In the genomic region with DNA sequence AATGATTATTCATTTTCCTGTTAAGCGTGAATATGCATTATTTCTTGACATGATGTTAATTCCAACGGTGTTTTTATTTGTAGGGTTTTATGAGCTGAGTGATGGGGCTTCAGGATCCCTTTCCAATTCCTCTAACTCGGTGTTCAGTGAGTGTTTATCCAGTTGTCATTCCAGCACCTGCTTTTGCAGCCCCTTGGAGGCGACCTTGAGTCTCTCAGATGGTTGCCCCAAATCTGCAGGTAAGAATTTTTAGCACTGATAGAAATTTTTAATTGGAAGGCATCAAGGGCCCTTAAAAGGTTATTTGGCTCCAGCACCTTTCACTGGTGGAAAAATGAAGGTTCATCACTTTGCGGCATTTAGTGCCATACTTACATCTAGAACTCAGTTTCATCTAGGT, we compare ENCODE assay signal across 19 cellular contexts. TPM values are rescaled to one million over a fixed set of nuclear protein-coding genes. Genes with fewer than 3 reads are reported as not detected.
DNase-seq lines count a peak whose midpoint lies in the region; ATAC-seq, FAIRE-seq and TF ChIP-seq lines count a peak whose summit lies in the region.
"Had no signal": no experiment of that assay in that cellular context is flagged by ENCODE, and none has a peak within 500 bp of the region (broad histone marks: within the 10 kb centered on the region; RNA-seq: fewer than 3 reads in every experiment).

No MANE protein-coding gene starts in this region.

- POLR2A ChIA-PET in H1 (lab: Charles Lee; ENCODE audit: partially characterized antibody) = no interaction called here

- no peak overlapping the region for H2BK20ac ChIP-seq in H1 (ENCODE audit: low read length)

- peaks cover 1% of the 10 kb centered on the region in 2 experiments for H4K20me1 ChIP-seq in H1 (replicated peaks in 1 of 2; ENCODE audit: control insufficient read depth in 1 of 2, insufficient read depth in 2 of 2, low read length in 2 of 2)

- peaks cover 0 to 5% (median 3%) of the 10 kb centered on the region in 4 experiments; a peak in 4 of 7 replicates for H3K4me1 ChIP-seq in H1 (replicated peaks in 1 of 4; ENCODE audit: control insufficient read depth in 3 of 4, insufficient read depth in 4 of 4, low read length in 3 of 4)

- no peak overlapping the region for H3K18ac ChIP-seq in H1 (ENCODE audit: extremely low read depth, low read length)

- H3K79me1 ChIP-seq in H1 (ENCODE audit: low read depth, low read length) = no peaks in the 10 kb centered on the region; the same call in 1 of the 2 replicates

- no peak overlapping the region for H2BK5ac ChIP-seq in H1 (ENCODE audit: low read depth, low read length)

- no peak for TF ChIP-seq EP300 in H1 (IDR thresholded peaks at IDR 0.05; ENCODE audit: borderline replicate concordance in 1 of 2, low read depth in 2 of 2, low read length in 2 of 2)

- no peak for FAIRE-seq in H1 (lab: Jason Lieb, UNC)
- FAIRE-seq: colon, G401.6 had no signal

- no peak overlapping the region for H3K27ac ChIP-seq in H1 (ENCODE audit: low read depth, low read length)
- H3K27ac ChIP-seq: skin epidermis, upper lobe of right lung had no signal

- TF ChIP-seq RAD21 in H1 (IDR thresholded peaks at IDR 0.05 in 1 of 2, conservative IDR thresholded peaks at IDR 0.05 in 1 of 2; ENCODE audit: low read depth in 2 of 2, low read length in 2 of 2) = peak; percentile 68 to 75

- H4K5ac ChIP-seq in H1 (ENCODE audit: insufficient read length, low read depth, low read length) = no peak overlapping the region

- no peak overlapping the region for H3K14ac ChIP-seq in H1 (ENCODE audit: insufficient read length)

- H2BK120ac ChIP-seq in H1 (replicated peaks; ENCODE audit: low read depth, low read length) = no peak overlapping the region

- H4K8ac ChIP-seq in H1 (ENCODE audit: extremely low read depth, insufficient read depth, low read length) = no peak overlapping the region

- H2BK15ac ChIP-seq in H1 (ENCODE audit: low read length) = no peak overlapping the region

- H2AK5ac ChIP-seq in H1 (ENCODE audit: low read depth, low read length) = no peak overlapping the region

- H2AFZ ChIP-seq in H1 (ENCODE audit: low read length) = no peak overlapping the region

- H3K4me3 ChIP-seq in LNCaP clone FGC (ENCODE audit: low read depth, low read length) (no peak overlapping the region), H1 (ENCODE audit: extremely low read depth in 1 of 4, insufficient read depth in 2 of 4, low read depth in 3 of 4, low read length in 4 of 4) (no peak overlapping the region), retinal pigment epithelial cell (ENCODE audit: low read length) (no peak overlapping the region)
- H3K4me3 ChIP-seq: skin epidermis, upper lobe of right lung had no signal

- 86% methylated on average over 5 of the region's 5 CpGs; no CpG with 5 or more reads in 1 of the 2 experiments for WGBS in H1 (ENCODE audit: extremely low coverage in 1 of 2, insufficient coverage in 1 of 2, insufficient read length in 1 of 2, insufficient replicate concordance in 2 of 2, low coverage in 1 of 2, low lambda C conversion rate in 2 of 2, missing lambda C conversion rate in 1 of 2), 2 experiments

- H3K9me3 ChIP-seq in H1 (ENCODE audit: insufficient read depth in 2 of 2, low read depth in 1 of 2, low read length in 1 of 2) = no peaks in the 10 kb centered on the region; a peak in 1 of 4 replicates
- H3K9me3 ChIP-seq: upper lobe of right lung had no signal

- peak; percentile 21 for TF ChIP-seq CTCF in LNCaP clone FGC (IDR thresholded peaks at IDR 0.05; ENCODE audit: control insufficient read depth, extremely low read depth, insufficient read depth)
- TF ChIP-seq CTCF in H1 (IDR thresholded peaks at IDR 0.05; ENCODE audit: control extremely low read depth in 1 of 3, insufficient read depth in 1 of 3, low read depth in 1 of 3, low read length in 3 of 3) = peak; percentile 46 to 65 (median 64)
- TF ChIP-seq CTCF in retinal pigment epithelial cell (conservative IDR thresholded peaks at IDR 0.05; ENCODE audit: low read depth, low read length) = peak; percentile 26

- H3K56ac ChIP-seq in H1 (replicated peaks; ENCODE audit: insufficient read length, low read depth, low read length) = no peak overlapping the region

- no peak overlapping the region for H2BK12ac ChIP-seq in H1 (ENCODE audit: low read depth, low read length)

- CTCF ChIA-PET in H1 (lab: Charles Lee; ENCODE audit: partially characterized antibody) = interaction anchor here (0.6 to 10.3 kb wide), 37 partner anchors 10 to 395 kb away, joined by 3 to 84 read pairs (median 4); no protein-coding TSS in a partner anchor

- no peak overlapping the region for H3K4ac ChIP-seq in H1 (replicated peaks; ENCODE audit: insufficient read length, low read depth, low read length)

- H3K23me2 ChIP-seq in H1 (ENCODE audit: low read depth, low read length) = peaks cover 13% of the 10 kb centered on the region

- no peak overlapping the region for H3K23ac ChIP-seq in H1 (ENCODE audit: insufficient read length)

- peaks cover 7 to 31% (median 21%) of the 10 kb centered on the region in 4 experiments; a peak in 6 of 7 replicates for H3K27me3 ChIP-seq in H1 (replicated peaks in 1 of 4; ENCODE audit: control insufficient read depth in 3 of 4, extremely low read depth in 1 of 4, insufficient read depth in 3 of 4, low read length in 3 of 4)
- H3K27me3 ChIP-seq: upper lobe of right lung had no signal

- no peak overlapping the region for H3K4me2 ChIP-seq in H1 (ENCODE audit: insufficient read depth in 1 of 2, low read depth in 2 of 2, low read length in 2 of 2)

- H3K9ac ChIP-seq in H1 (replicated peaks in 1 of 4; ENCODE audit: extremely low read depth in 1 of 4, low read depth in 3 of 4, low read length in 3 of 4) = no peak overlapping the region

- H3K79me2 ChIP-seq in H1 (ENCODE audit: control insufficient read depth in 1 of 2, insufficient read depth in 2 of 2, low read length in 2 of 2) = no peaks in the 10 kb centered on the region

- no peak for TF ChIP-seq POLR2A in H1 (IDR thresholded peaks at IDR 0.05; ENCODE audit: control extremely low read depth in 1 of 2, low read depth in 2 of 2, low read length in 2 of 2)

- H3K36me3 ChIP-seq in H1 (ENCODE audit: control insufficient read depth in 2 of 4, insufficient read depth in 4 of 4, low read length in 3 of 4) = peaks cover 0 to 5% (median 2%) of the 10 kb centered on the region in 4 experiments; a peak in 2 of 8 replicates

- no peak overlapping the region for H4K91ac ChIP-seq in H1 (replicated peaks; ENCODE audit: insufficient read length, low read length)

- ATAC-seq in activated CD4-positive, CD25-positive, alpha-beta regulatory T cell treated with anti-CD3 and anti-CD28 coated beads, Interleukin-2, amount 50 U/mL, for 24 hours = no peak
- no peak for ATAC-seq in GM18873 (IDR thresholded peaks at IDR 0.05; ENCODE audit: low FRiP score, unreplicated experiment)
- no peak for ATAC-seq in GM19467 (IDR thresholded peaks at IDR 0.05; ENCODE audit: unreplicated experiment)
- ATAC-seq: stimulated activated memory B cell treated with anti-CD40 and anti-IgM and Interleukin-4, amounts not matched to agents 10 μg/mL and 1 μg/mL and 100 μg/mL, for 72 hours; upper lobe of right lung had no signal

- DNase-seq in NCI-H82 (lab: John Stamatoyannopoulos, UW) (peak; percentile 39), NCI-H82 treated with DMSO at 0.1 percent for 48 hours (lab: John Stamatoyannopoulos, UW; ENCODE audit: unreplicated experiment) (no peak), LNCaP clone FGC (ENCODE audit: low read depth) (no peak), H1 (ENCODE audit: low read depth in 1 of 2, low spot score in 2 of 2) (no peak), retinal pigment epithelial cell (ENCODE audit: low read depth) (no peak)
- DNase-seq: COR-L47, erythroblast, hippocampal formation, KBM-7, NCI-H1417, SW 1271, upper lobe of right lung had no signal

TF ChIP-seq in H1, 55 proteins besides CTCF, POLR2A, EP300 and RAD21 (continues in another document):
- TF ChIP-seq BACH1 (IDR thresholded peaks at IDR 0.05; ENCODE audit: low read length) = no peak
- no peak for TF ChIP-seq CEBPB (IDR thresholded peaks at IDR 0.05; ENCODE audit: low read depth, low read length)
- TF ChIP-seq, protein P1, sequence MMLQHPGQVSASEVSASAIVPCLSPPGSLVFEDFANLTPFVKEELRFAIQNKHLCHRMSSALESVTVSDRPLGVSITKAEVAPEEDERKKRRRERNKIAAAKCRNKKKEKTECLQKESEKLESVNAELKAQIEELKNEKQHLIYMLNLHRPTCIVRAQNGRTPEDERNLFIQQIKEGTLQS (IDR thresholded peaks at IDR 0.05; ENCODE audit: insufficient read depth, low read depth, low read length) = no peak
- no peak for TF ChIP-seq CREB1 (IDR thresholded peaks at IDR 0.05)
- TF ChIP-seq TEAD4 (IDR thresholded peaks at IDR 0.05; ENCODE audit: low read depth, low read length) = no peak
- TF ChIP-seq JUN (IDR thresholded peaks at IDR 0.05; ENCODE audit: low read depth, low read length) = no peak
- no peak for TF ChIP-seq SUZ12 (IDR thresholded peaks at IDR 0.05; ENCODE audit: low read length)
- TF ChIP-seq CBX8 (IDR thresholded peaks at IDR 0.05; ENCODE audit: borderline replicate concordance, low read depth, low read length) = no peak
- no peak for TF ChIP-seq EGR1 (IDR thresholded peaks at IDR 0.05; ENCODE audit: borderline replicate concordance, low read depth, low read length)
- TF ChIP-seq FOSL1 (IDR thresholded peaks at IDR 0.05; ENCODE audit: insufficient read depth, low read depth, low read length) = no peak
- no peak for TF ChIP-seq TCF12 (IDR thresholded peaks at IDR 0.05; ENCODE audit: low read depth, low read length)
- TF ChIP-seq RBBP5 (IDR thresholded peaks at IDR 0.05; ENCODE audit: borderline replicate concordance, low read depth, low read length) = no peak

RNA-seq across cellular contexts. Expression of a gene that starts 3.7 kb away (rescaled TPM):
- 26.2 and 29.8 TPM in 2 replicates for total RNA-seq in H1 (2021; fragmentation: NEBNext Ultra II Directional; extraction: Animal tissue kit (Norgen Biotek cat#: 25700))
- 3.2 and 4.7 TPM in 2 replicates for polyA plus RNA-seq in H1 (2011; rRNA removed)
- polyA plus RNA-seq in H1 (2011; cell fraction: cytosol; rRNA removed) = 6.4 TPM
- 6.8 TPM for polyA plus RNA-seq in H1 (2011; cell fraction: nucleus; rRNA removed)
- polyA plus RNA-seq in H1 (2012, experiment 1 of 2) = 3.5 to 5.1 TPM (median 4.5 TPM) in 4 replicates
- 2.6 TPM for polyA plus RNA-seq in H1 (2012, experiment 2 of 2)
- polyA plus RNA-seq in H1 (2013, experiment 1 of 2) = 33.0 TPM
- 36.1 TPM for polyA plus RNA-seq in H1 (2013, experiment 2 of 2)
- polyA minus RNA-seq in H1 (2011; rRNA and poly(A)+ RNA removed) = 7.5 and 11.6 TPM in 2 replicates
- polyA minus RNA-seq in H1 (2011; cell fraction: cytosol; rRNA and poly(A)+ RNA removed) = 3.8 TPM
- 3.0 TPM for polyA minus RNA-seq in H1 (2011; cell fraction: nucleus; rRNA and poly(A)+ RNA removed)
